In the genomic region with DNA sequence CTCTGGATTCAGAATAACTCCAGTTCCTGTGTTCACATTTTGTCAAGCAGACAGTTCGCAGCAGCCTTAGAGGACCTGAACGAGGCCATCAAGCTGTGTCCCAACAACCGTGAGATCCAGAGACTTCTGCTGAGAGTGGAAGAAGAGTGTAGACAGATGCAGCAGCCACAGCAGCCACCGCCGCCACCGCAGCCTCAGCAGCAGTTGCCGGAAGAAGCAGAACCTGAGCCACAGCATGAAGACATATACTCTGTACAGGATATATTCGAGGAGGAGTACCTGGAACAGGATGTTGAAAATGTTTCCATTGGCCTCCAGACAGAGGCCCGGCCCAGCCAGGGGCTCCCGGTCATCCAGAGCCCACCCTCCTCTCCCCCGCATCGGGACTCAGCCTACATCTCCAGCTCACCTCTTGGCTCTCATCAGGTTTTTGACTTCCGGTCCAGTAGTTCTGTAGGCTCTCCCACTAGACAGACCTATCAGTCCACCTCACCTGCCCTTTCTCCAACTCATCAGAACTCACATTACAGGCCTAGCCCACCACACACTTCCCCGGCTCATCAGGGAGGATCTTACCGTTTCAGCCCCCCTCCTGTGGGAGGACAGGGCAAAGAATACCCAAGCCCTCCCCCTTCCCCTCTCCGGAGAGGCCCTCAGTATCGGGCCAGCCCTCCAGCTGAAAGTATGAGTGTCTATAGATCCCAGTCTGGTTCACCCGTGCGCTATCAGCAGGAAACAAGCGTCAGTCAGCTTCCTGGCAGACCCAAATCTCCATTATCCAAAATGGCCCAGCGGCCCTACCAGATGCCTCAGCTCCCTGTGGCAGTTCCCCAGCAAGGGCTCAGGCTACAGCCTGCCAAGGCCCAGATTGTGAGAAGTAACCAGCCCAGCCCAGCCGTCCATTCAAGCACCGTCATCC, we compare ENCODE assay signal across 13 cellular contexts. TPM values are rescaled to one million over a fixed set of nuclear protein-coding genes. Genes with fewer than 3 reads are reported as not detected.
A peak's percentile ranks its signal among the peaks of the same experiment; 100 is the strongest.
DNase-seq lines count a peak whose midpoint lies in the region; ATAC-seq, FAIRE-seq and TF ChIP-seq lines count a peak whose summit lies in the region.
"Had no signal": no experiment of that assay in that cellular context is flagged by ENCODE, and none has a peak within 500 bp of the region (broad histone marks: within the 10 kb centered on the region; RNA-seq: fewer than 3 reads in every experiment).

No MANE protein-coding gene starts in this region.

- no peak overlapping the region for H3K4ac ChIP-seq in H9 (ENCODE audit: low read depth, low read length)

- H3K4me1 Mint-ChIP-seq in CD4-positive, alpha-beta memory T cell = peaks cover 7 to 22% (median 14%) of the 10 kb centered on the region in 4 donors
- peaks cover 12% of the 10 kb centered on the region for H3K4me1 Mint-ChIP-seq in activated T-cell treated with anti-CD3 and anti-CD28 coated beads, Interleukin-2, amount 50 U/mL, for 72 hours (ENCODE audit: low read depth)
- H3K4me1 Mint-ChIP-seq in MCF 10A (ENCODE audit: insufficient read depth, unreplicated experiment) (peaks cover 11% of the 10 kb centered on the region), H9 (peaks cover 9 to 18% of the 10 kb centered on the region in 2 experiments)

- no peak overlapping the region for H2BK15ac ChIP-seq in H9 (ENCODE audit: low read depth, low read length)

- peaks cover 10 to 18% of the 10 kb centered on the region in 2 donors for H3K36me3 Mint-ChIP-seq in CD4-positive, alpha-beta memory T cell
- H3K36me3 Mint-ChIP-seq in activated T-cell treated with anti-CD3 and anti-CD28 coated beads, Interleukin-2, amount 50 U/mL, for 72 hours (ENCODE audit: insufficient read depth in 2 of 2) = no peaks in the 10 kb centered on the region
- peaks cover 36% of the 10 kb centered on the region for H3K36me3 Mint-ChIP-seq in MCF 10A (ENCODE audit: insufficient read depth, unreplicated experiment)
- H3K36me3 Mint-ChIP-seq in H9 (ENCODE audit: insufficient read depth in 1 of 3, low read depth in 3 of 3) = peaks cover 0 to 4% (median 0%) of the 10 kb centered on the region in 3 experiments; a peak in 4 of 7 replicates

- no peak overlapping the region for H2BK120ac ChIP-seq in H9 (ENCODE audit: low read depth, low read length, poor library complexity, severe bottlenecking)

- POLR2A ChIA-PET in CD4-positive, alpha-beta memory T cell (lab: Charles Lee; ENCODE audit: partially characterized antibody) = interaction anchor here (0.9 to 1.9 kb wide), 7 partner anchors 20 to 286 kb away, joined by 3 to 10 read pairs (median 5); a partner anchor contains a TSS
- POLR2A ChIA-PET in RWPE1 (lab: Yijun Ruan, JAX; ENCODE audit: low non-redundant PET) = no interaction called here
- POLR2A ChIA-PET in MCF 10A (lab: Yijun Ruan, JAX) = interaction anchor here (0.6 kb wide), 1 partner anchor 125 kb away, joined by 3 read pairs; no protein-coding TSS in a partner anchor

- no peaks in the 10 kb centered on the region for H3K79me1 ChIP-seq in H9 (ENCODE audit: insufficient read depth, low read depth, low read length, poor library complexity, severe bottlenecking)

- no peaks in the 10 kb centered on the region for H3K27me3 ChIP-seq in CD4-positive, alpha-beta memory T cell (ENCODE audit: insufficient read depth, low read length)
- no peaks in the 10 kb centered on the region for H3K27me3 ChIP-seq in H9 (ENCODE audit: insufficient read depth, low read length)

- no peak overlapping the region for H3K18ac ChIP-seq in H9 (ENCODE audit: insufficient read length, low read depth, low read length)

- intact Hi-C loops in CD4-positive, alpha-beta memory T cell (cut with micrococcal nuclease) = loop anchor here (10.0 kb wide), 1 partner anchor 275 kb away; no protein-coding TSS in a partner anchor
- intact Hi-C loops in kidney (cut with DNase I) = loop anchor here (5.0 kb wide), 1 partner anchor 197 kb away; no protein-coding TSS in a partner anchor
- intact Hi-C loops in MCF 10A (cut with micrococcal nuclease) = no loop called here

- H3K4me3 Mint-ChIP-seq in CD4-positive, alpha-beta memory T cell = peak overlapping the region; percentile 41 to 68 (median 61)
- H3K4me3 Mint-ChIP-seq in activated T-cell treated with anti-CD3 and anti-CD28 coated beads, Interleukin-2, amount 50 U/mL, for 72 hours = peak overlapping the region; percentile 25 to 51
- H3K4me3 Mint-ChIP-seq in MCF 10A (ENCODE audit: unreplicated experiment) (no peak overlapping the region), H9 (no peak overlapping the region; a peak in 1 of 5 replicates)

- H3K14ac ChIP-seq in H9 (ENCODE audit: insufficient read depth, low read length) = no peak overlapping the region

- CTCF ChIA-PET in CD4-positive, alpha-beta memory T cell (lab: Charles Lee; ENCODE audit: partially characterized antibody) = interaction anchor here (0.7 to 6.3 kb wide), 4 partner anchors 13 to 201 kb away, joined by 3 to 50 read pairs (median 11); no protein-coding TSS in a partner anchor
- CTCF ChIA-PET in RWPE1 (lab: Yijun Ruan, JAX) (interaction anchor here (0.6 to 1.4 kb wide), 3 partner anchors 18 to 365 kb away, joined by 3 to 6 read pairs (median 4); no protein-coding TSS in a partner anchor), MCF 10A (lab: Yijun Ruan, JAX) (interaction anchor here (0.6 to 3.6 kb wide), 4 partner anchors 9 to 192 kb away, joined by 3 to 21 read pairs (median 3); no protein-coding TSS in a partner anchor)

- H3K9me3 Mint-ChIP-seq in CD4-positive, alpha-beta memory T cell = no peaks in the 10 kb centered on the region
- no peaks in the 10 kb centered on the region for H3K9me3 Mint-ChIP-seq in activated T-cell treated with anti-CD3 and anti-CD28 coated beads, Interleukin-2, amount 50 U/mL, for 72 hours
- H3K9me3 Mint-ChIP-seq in MCF 10A (ENCODE audit: unreplicated experiment) (no peaks in the 10 kb centered on the region), H9 (no peaks in the 10 kb centered on the region; a peak in 1 of 5 replicates)

- H3K9ac ChIP-seq in kidney (ENCODE audit: low read length in 2 of 2) (no peak overlapping the region), H9 (ENCODE audit: extremely low read depth, insufficient read length, low read length) (no peak overlapping the region)

- no peaks in the 10 kb centered on the region for H4K20me1 ChIP-seq in H9 (ENCODE audit: control insufficient read depth, insufficient read depth, insufficient read length)

- no peak overlapping the region for H2BK20ac ChIP-seq in H9 (ENCODE audit: low read depth, low read length, poor library complexity, severe bottlenecking)

- no peak overlapping the region for H2AK5ac ChIP-seq in H9 (ENCODE audit: insufficient read length, low read length)

- no peak overlapping the region for H4K91ac ChIP-seq in H9 (ENCODE audit: insufficient read length, low read depth, low read length)

- H3K4me1 ChIP-seq in CD4-positive, alpha-beta memory T cell (ENCODE audit: insufficient read depth, low read length) = peaks cover 17% of the 10 kb centered on the region
- H3K4me1 ChIP-seq in kidney (ENCODE audit: control insufficient read depth in 1 of 2, insufficient read depth in 1 of 2, low read depth in 1 of 2, low read length in 2 of 2) (no peaks in the 10 kb centered on the region), H9 (ENCODE audit: insufficient read depth, low read length) (no peaks in the 10 kb centered on the region)
- H3K4me1 ChIP-seq: psoas muscle had no signal

- H2AFZ ChIP-seq in H9 (ENCODE audit: low read length) = no peak overlapping the region

- no peaks in the 10 kb centered on the region for H3K9me3 ChIP-seq in CD4-positive, alpha-beta memory T cell (ENCODE audit: control insufficient read depth in 1 of 2, low read length in 2 of 2)
- no peaks in the 10 kb centered on the region for H3K9me3 ChIP-seq in kidney (ENCODE audit: control insufficient read depth in 1 of 2, low read length in 2 of 2)
- no peaks in the 10 kb centered on the region for H3K9me3 ChIP-seq in H9 (ENCODE audit: control insufficient read depth, low read depth, low read length)
- H3K9me3 ChIP-seq: psoas muscle had no signal

- no peaks in the 10 kb centered on the region for H3K36me3 ChIP-seq in CD4-positive, alpha-beta memory T cell (ENCODE audit: insufficient read depth, low read length)
- peaks cover 0 to 8% of the 10 kb centered on the region in 2 donors for H3K36me3 ChIP-seq in kidney (ENCODE audit: control insufficient read depth in 1 of 2, insufficient read depth in 2 of 2, low read length in 2 of 2)

- H2BK12ac ChIP-seq in H9 (ENCODE audit: insufficient read length, low read depth, low read length) = no peak overlapping the region

- H4K5ac ChIP-seq in H9 (ENCODE audit: insufficient read length, low read depth, low read length) = no peak overlapping the region

- H3K4me2 ChIP-seq in H9 (ENCODE audit: insufficient read depth, insufficient read length, low read length) = no peak overlapping the region

- H2BK5ac ChIP-seq in H9 (ENCODE audit: insufficient read length, low read length) = no peak overlapping the region

- H3K23ac ChIP-seq in H9 (ENCODE audit: insufficient read length, low read depth, low read length) = no peak overlapping the region

- WGBS in H9 (ENCODE audit: extremely low coverage, insufficient read length, low lambda C conversion rate) = no CpG with 5 or more reads among the region's 23 CpGs

- no peaks in the 10 kb centered on the region for H3K27me3 Mint-ChIP-seq in CD4-positive, alpha-beta memory T cell
- H3K27me3 Mint-ChIP-seq in activated T-cell treated with anti-CD3 and anti-CD28 coated beads, Interleukin-2, amount 50 U/mL, for 72 hours (ENCODE audit: low read depth) = no peaks in the 10 kb centered on the region
- H3K27me3 Mint-ChIP-seq in MCF 10A (ENCODE audit: insufficient read depth, unreplicated experiment) (no peaks in the 10 kb centered on the region), H9 (ENCODE audit: low read depth) (no peaks in the 10 kb centered on the region)

- H3T11ph ChIP-seq in H9 (ENCODE audit: low read length) = no peak overlapping the region

- H4K8ac ChIP-seq in H9 (replicated peaks; ENCODE audit: insufficient read length, low read depth, low read length) = no peak overlapping the region

- H3K56ac ChIP-seq in H9 (ENCODE audit: insufficient read length, low read depth, low read length) = no peak overlapping the region

- H3K23me2 ChIP-seq in H9 (ENCODE audit: insufficient read length, low read depth, low read length, poor library complexity, severe bottlenecking) = no peaks in the 10 kb centered on the region

- H3K79me2 ChIP-seq in H9 (ENCODE audit: insufficient read depth, low read length) = no peaks in the 10 kb centered on the region

- no TSS peak for BruUV-seq in MCF 10A (replicated peaks; lab: Mats Ljungman, UMichigan)

- H3K27ac Mint-ChIP-seq in CD4-positive, alpha-beta memory T cell = peak overlapping the region; percentile 47 to 93 (median 85)
- peak overlapping the region; percentile 35 for H3K27ac Mint-ChIP-seq in activated T-cell treated with anti-CD3 and anti-CD28 coated beads, Interleukin-2, amount 50 U/mL, for 72 hours
- no peak overlapping the region for H3K27ac Mint-ChIP-seq in MCF 10A (ENCODE audit: low read depth, unreplicated experiment)
- peak overlapping the region in 1 of 3 experiments; percentile 85; a peak in 4 of 7 replicates for H3K27ac Mint-ChIP-seq in H9

- TF ChIP-seq CTCF in RWPE1 (conservative IDR thresholded peaks at IDR 0.05; ENCODE audit: low read depth) (no peak), kidney (IDR thresholded peaks at IDR 0.05; ENCODE audit: borderline replicate concordance, extremely low read depth, insufficient read depth) (no peak), MCF 10A (IDR thresholded peaks at IDR 0.05; ENCODE audit: unreplicated experiment) (no peak), H9 (conservative IDR thresholded peaks at IDR 0.05) (no peak)

- no peak overlapping the region for H3K4me3 ChIP-seq in CD4-positive, alpha-beta memory T cell (ENCODE audit: low read length in 2 of 2)
- no peak overlapping the region for H3K4me3 ChIP-seq in kidney (ENCODE audit: low read length in 2 of 2)
- H3K4me3 ChIP-seq: psoas muscle had no signal

- peak; percentile 32 to 55 (median 42) for DNase-seq in CD4-positive, alpha-beta memory T cell
- DNase-seq in RWPE1 (ENCODE audit: low spot score) (no peak), kidney (peak; percentile 62), MCF 10A (ENCODE audit: unreplicated experiment) (no peak), SW480 (ENCODE audit: low spot score) (no peak), H9 (no peak)
- peak; percentile 49 to 51 for DNase-seq in activated T-cell treated with anti-CD3 and anti-CD28 coated beads, Interleukin-2, amount 50 U/mL, for 72 hours
- DNase-seq: NCI-H1048, NCI-H446 treated with DMSO at 0.1 percent for 48 hours, psoas muscle had no signal

- no peak for FAIRE-seq in kidney (lab: Jason Lieb, UNC)
- FAIRE-seq: H54 had no signal

- ATAC-seq in activated T-cell treated with anti-CD3 and anti-CD28 coated beads, Interleukin-2, amount 50 U/mL, for 72 hours (replicated peaks in 1 of 2) = peak; percentile 82 to 88
- ATAC-seq in HG03521 (IDR thresholded peaks at IDR 0.05; ENCODE audit: unreplicated experiment) = no peak
- ATAC-seq: Panc1, psoas muscle had no signal

- H3K27ac ChIP-seq in CD4-positive, alpha-beta memory T cell (ENCODE audit: low read depth, low read length) = no peak overlapping the region
- H3K27ac ChIP-seq in RWPE1 = peak overlapping the region; percentile 6; the same call in 1 of the 2 replicates
- no peak overlapping the region for H3K27ac ChIP-seq in kidney (ENCODE audit: low read depth in 2 of 2, low read length in 2 of 2)
- H3K27ac ChIP-seq in H9 (ENCODE audit: insufficient read length, low read depth, low read length) = no peak overlapping the region
- H3K27ac ChIP-seq: psoas muscle had no signal

RNA-seq across cellular contexts. Expression of a gene that starts 25.9 kb away (rescaled TPM):
- total RNA-seq in CD4-positive, alpha-beta memory T cell = 10 to 100 TPM; 81.0 to 83.7 TPM
- polyA plus RNA-seq in CD4-positive, alpha-beta memory T cell = 10 to 100 TPM; 34.1 to 42.1 TPM
- 10 to 100 TPM in 1 of 2 donors, 1 to 10 TPM in 1; 4.7 to 10.2 TPM for total RNA-seq in activated T-cell treated with anti-CD3 and anti-CD28 coated beads, Interleukin-2, amount 50 U/mL, for 72 hours
- total RNA-seq in kidney (51.1 TPM), MCF 10A (2022) (57.2 and 62.0 TPM in 2 replicates), H9 (2021) (20.7 and 21.8 TPM in 2 replicates)
- polyA plus RNA-seq in kidney (ENCODE audit: insufficient read depth, low read depth, low replicate concordance) = 38.4 TPM

RNA-seq across cellular contexts. Expression of a gene that starts 56.7 kb away (rescaled TPM):
- total RNA-seq in CD4-positive, alpha-beta memory T cell = 10 to 100 TPM; 56.7 TPM
- 1 to 10 TPM; 1.8 to 7.5 TPM for polyA plus RNA-seq in CD4-positive, alpha-beta memory T cell
- 1 to 10 TPM in 1 of 2 donors, under 1 TPM in 1; 0.58 to 2.5 TPM for total RNA-seq in activated T-cell treated with anti-CD3 and anti-CD28 coated beads, Interleukin-2, amount 50 U/mL, for 72 hours
- total RNA-seq in kidney = 4.3 TPM
- polyA plus RNA-seq in kidney (ENCODE audit: insufficient read depth, low read depth, low replicate concordance) = 12.9 TPM
- 0.30 and 0.39 TPM in 2 replicates for total RNA-seq in MCF 10A (2022)
- total RNA-seq in H9 (2021) = 4.8 and 5.4 TPM in 2 replicates

Comparison
In these comparisons a context has a peak if more than half of its experiments do, and no peak if none do; other contexts are left out.
1. DNase-seq: peak in CD4-positive, alpha-beta memory T cell (5 of 5), activated T-cell treated with anti-CD3 and anti-CD28 coated beads, Interleukin-2, amount 50 U/mL, for 72 hours (2 of 2) and kidney (single experiment); none in RWPE1 (single experiment), MCF 10A (single experiment), SW480 (single experiment) and H9 (single experiment).
2. H3K4me3 Mint-ChIP-seq: peak in CD4-positive, alpha-beta memory T cell (8 of 8) and activated T-cell treated with anti-CD3 and anti-CD28 coated beads, Interleukin-2, amount 50 U/mL, for 72 hours (2 of 2); none in MCF 10A (single experiment) and H9 (0 of 2).